ENCODE assay signal across 1 cellular context in the genomic region with DNA sequence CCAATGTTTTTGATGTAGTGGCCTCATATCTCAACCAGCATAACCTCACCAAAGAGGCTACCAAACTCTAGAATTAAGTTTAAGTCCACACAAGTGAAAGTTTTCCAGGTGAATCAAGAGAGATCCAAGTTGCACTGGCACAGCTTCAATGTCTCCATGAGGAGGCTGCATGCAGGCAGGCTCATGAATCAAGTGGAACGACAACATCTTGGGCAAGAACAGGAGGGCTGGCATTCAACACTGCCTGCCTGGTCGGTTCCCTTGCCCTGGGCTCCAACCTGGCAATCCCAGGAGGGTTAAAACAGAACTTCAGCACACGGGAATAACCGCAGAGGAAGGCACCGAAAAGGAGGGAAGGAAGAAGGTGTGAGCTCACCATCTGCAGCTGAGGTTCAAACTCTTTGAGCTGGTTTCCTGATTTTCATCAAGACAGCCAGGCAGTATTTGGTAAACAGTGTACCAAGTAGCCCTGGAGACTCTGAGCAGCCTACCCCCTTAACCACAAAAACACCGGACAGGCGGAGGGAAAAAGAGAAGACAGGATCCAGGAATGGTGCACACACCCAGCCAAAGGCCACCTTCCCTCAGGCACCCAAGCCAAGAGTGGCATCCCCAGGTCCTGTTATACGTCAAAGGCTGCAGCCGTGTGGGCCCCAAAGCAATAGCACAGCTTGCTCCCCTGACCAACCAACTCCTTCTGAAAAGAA.
TF ChIP-seq lines count a peak whose summit lies in the region.

No MANE protein-coding gene starts in this region.

TF ChIP-seq in liver, 16 proteins besides CTCF, POLR2A, EP300 and RAD21 (continued from another document):
- TF ChIP-seq, protein P1, sequence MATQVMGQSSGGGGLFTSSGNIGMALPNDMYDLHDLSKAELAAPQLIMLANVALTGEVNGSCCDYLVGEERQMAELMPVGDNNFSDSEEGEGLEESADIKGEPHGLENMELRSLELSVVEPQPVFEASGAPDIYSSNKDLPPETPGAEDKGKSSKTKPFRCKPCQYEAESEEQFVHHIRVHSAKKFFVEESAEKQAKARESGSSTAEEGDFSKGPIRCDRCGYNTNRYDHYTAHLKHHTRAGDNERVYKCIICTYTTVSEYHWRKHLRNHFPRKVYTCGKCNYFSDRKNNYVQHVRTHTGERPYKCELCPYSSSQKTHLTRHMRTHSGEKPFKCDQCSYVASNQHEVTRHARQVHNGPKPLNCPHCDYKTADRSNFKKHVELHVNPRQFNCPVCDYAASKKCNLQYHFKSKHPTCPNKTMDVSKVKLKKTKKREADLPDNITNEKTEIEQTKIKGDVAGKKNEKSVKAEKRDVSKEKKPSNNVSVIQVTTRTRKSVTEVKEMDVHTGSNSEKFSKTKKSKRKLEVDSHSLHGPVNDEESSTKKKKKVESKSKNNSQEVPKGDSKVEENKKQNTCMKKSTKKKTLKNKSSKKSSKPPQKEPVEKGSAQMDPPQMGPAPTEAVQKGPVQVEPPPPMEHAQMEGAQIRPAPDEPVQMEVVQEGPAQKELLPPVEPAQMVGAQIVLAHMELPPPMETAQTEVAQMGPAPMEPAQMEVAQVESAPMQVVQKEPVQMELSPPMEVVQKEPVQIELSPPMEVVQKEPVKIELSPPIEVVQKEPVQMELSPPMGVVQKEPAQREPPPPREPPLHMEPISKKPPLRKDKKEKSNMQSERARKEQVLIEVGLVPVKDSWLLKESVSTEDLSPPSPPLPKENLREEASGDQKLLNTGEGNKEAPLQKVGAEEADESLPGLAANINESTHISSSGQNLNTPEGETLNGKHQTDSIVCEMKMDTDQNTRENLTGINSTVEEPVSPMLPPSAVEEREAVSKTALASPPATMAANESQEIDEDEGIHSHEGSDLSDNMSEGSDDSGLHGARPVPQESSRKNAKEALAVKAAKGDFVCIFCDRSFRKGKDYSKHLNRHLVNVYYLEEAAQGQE (IDR thresholded peaks at IDR 0.05) = no peak
- TF ChIP-seq JUND (IDR thresholded peaks at IDR 0.05) (no peak), EGR1 (IDR thresholded peaks at IDR 0.05; ENCODE audit: low read depth in 2 of 2) (no peak), FOXA1 (IDR thresholded peaks at IDR 0.05) (no peak), HNF4A (conservative IDR thresholded peaks at IDR 0.05) (no peak), RXRA (IDR thresholded peaks at IDR 0.05) (no peak), YY1 (IDR thresholded peaks at IDR 0.05) (no peak), SP1 (IDR thresholded peaks at IDR 0.05) (no peak), TAF1 (conservative IDR thresholded peaks at IDR 0.05) (no peak), FOXA2 (IDR thresholded peaks at IDR 0.05) (no peak)
- TF ChIP-seq, protein P2, sequence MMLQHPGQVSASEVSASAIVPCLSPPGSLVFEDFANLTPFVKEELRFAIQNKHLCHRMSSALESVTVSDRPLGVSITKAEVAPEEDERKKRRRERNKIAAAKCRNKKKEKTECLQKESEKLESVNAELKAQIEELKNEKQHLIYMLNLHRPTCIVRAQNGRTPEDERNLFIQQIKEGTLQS (IDR thresholded peaks at IDR 0.05) = no peak
